24 cellular contexts compared by ENCODE assay signal in the genomic region with DNA sequence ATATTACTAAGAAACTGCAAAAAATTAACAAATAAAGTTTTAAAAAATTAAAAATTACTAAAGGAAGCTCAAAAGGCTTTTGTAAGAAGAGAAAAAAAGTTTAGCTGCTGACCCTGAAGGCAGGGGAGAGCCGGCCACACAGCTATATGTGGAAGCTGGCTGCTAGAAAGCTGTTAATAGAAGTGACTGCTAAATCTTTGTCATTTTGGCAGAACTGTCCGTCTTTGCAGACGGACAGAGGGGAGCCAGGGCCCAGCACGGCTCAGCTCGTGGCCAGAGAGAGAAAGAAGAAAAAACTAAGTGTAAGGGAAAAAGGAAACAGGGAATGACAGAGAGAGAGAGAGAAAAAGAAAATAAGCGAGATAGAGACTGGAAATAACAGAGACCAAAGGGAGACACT. TPM values are rescaled to one million over a fixed set of nuclear protein-coding genes. Genes with fewer than 3 reads are reported as not detected.
"Had no signal": no experiment of that assay in that cellular context is flagged by ENCODE, and none has a peak within 500 bp of the region (broad histone marks: within the 10 kb centered on the region; RNA-seq: fewer than 3 reads in every experiment).

No MANE protein-coding gene starts in this region.

- H3K27ac ChIP-seq: ascending aorta, KMS-11 had no signal

- H3K9ac ChIP-seq: KMS-11 had no signal

- H3K36me3 ChIP-seq: ascending aorta had no signal

- ATAC-seq: activated CD8-positive, alpha-beta memory T cell treated with anti-CD3 and anti-CD28 coated beads, Interleukin-2, amount 10 ng/mL, durations not matched to agents 7 days and 5 days; PC-3; T-helper 17 cell had no signal

- H3K27ac Mint-ChIP-seq: activated B cell treated with CpG ODN at 0.5 μM for 24 hours; activated CD4-positive, alpha-beta T cell treated with anti-CD3 and anti-CD28 coated beads, Interleukin-2, amount 10 ng/mL, durations not matched to agents 24 days and 14 days; activated CD8-positive, alpha-beta memory T cell treated with anti-CD3 and anti-CD28 coated beads, Interleukin-2, amount 10 ng/mL, durations not matched to agents 7 days and 5 days; activated naive CD4-positive, alpha-beta T cell treated with anti-CD3 and anti-CD28 coated beads, Interleukin-2, amount 50 U/mL, for 24 hours; activated T-cell treated with anti-CD3 and anti-CD28 coated beads, Interleukin-2, amount 50 U/mL, for 24 hours; activated T-helper 1 cell treated with anti-CD3 and anti-CD28 coated beads, Interleukin-12 subunit alpha, Interleukin-12 subunit beta, Interleukin-2, Interleukin-4 antibody, amounts not matched to agents 30 ng/mL and 10 ng/mL and 1 ng/mL, durations not matched to agents 14 hours and 24 hours and 36 hours; T-helper 17 cell had no signal

- H3K36me3 Mint-ChIP-seq: activated CD8-positive, alpha-beta memory T cell treated with anti-CD3 and anti-CD28 coated beads, Interleukin-2, amount 10 ng/mL, durations not matched to agents 7 days and 5 days; activated naive CD4-positive, alpha-beta T cell treated with anti-CD3 and anti-CD28 coated beads, Interleukin-2, amount 50 U/mL, for 24 hours; brain had no signal

- H3K4me1 ChIP-seq: ascending aorta had no signal

- H3K27me3 ChIP-seq: ascending aorta had no signal

- H3K9me3 Mint-ChIP-seq: activated B cell treated with CpG ODN at 0.5 μM for 24 hours; activated CD4-positive, alpha-beta T cell treated with anti-CD3 and anti-CD28 coated beads, Interleukin-2, amount 10 ng/mL, durations not matched to agents 24 days and 14 days; activated naive CD4-positive, alpha-beta T cell treated with anti-CD3 and anti-CD28 coated beads, Interleukin-2, amount 50 U/mL, for 24 hours; activated T-cell treated with anti-CD3 and anti-CD28 coated beads, Interleukin-2, amount 50 U/mL, for 24 hours; activated T-helper 1 cell treated with anti-CD3 and anti-CD28 coated beads, Interleukin-12 subunit alpha, Interleukin-12 subunit beta, Interleukin-2, Interleukin-4 antibody, amounts not matched to agents 30 ng/mL and 10 ng/mL and 1 ng/mL, durations not matched to agents 14 hours and 24 hours and 36 hours had no signal

- H3K4me3 ChIP-seq: ascending aorta had no signal

- H3K4me3 Mint-ChIP-seq: activated B cell treated with CpG ODN at 0.5 μM for 24 hours; activated CD4-positive, alpha-beta T cell treated with anti-CD3 and anti-CD28 coated beads, Interleukin-2, amount 10 ng/mL, durations not matched to agents 24 days and 14 days; activated CD8-positive, alpha-beta memory T cell treated with anti-CD3 and anti-CD28 coated beads, Interleukin-2, amount 10 ng/mL, durations not matched to agents 7 days and 5 days; activated naive CD4-positive, alpha-beta T cell treated with anti-CD3 and anti-CD28 coated beads, Interleukin-2, amount 50 U/mL, for 24 hours; activated T-cell treated with anti-CD3 and anti-CD28 coated beads, Interleukin-2, amount 50 U/mL, for 24 hours; activated T-helper 1 cell treated with anti-CD3 and anti-CD28 coated beads, Interleukin-12 subunit alpha, Interleukin-12 subunit beta, Interleukin-2, Interleukin-4 antibody, amounts not matched to agents 30 ng/mL and 10 ng/mL and 1 ng/mL, durations not matched to agents 14 hours and 24 hours and 36 hours; brain; T-helper 17 cell had no signal

- H3K4me1 Mint-ChIP-seq: activated B cell treated with CpG ODN at 0.5 μM for 24 hours; activated CD4-positive, alpha-beta T cell treated with anti-CD3 and anti-CD28 coated beads, Interleukin-2, amount 10 ng/mL, durations not matched to agents 24 days and 14 days; activated CD8-positive, alpha-beta memory T cell treated with anti-CD3 and anti-CD28 coated beads, Interleukin-2, amount 10 ng/mL, durations not matched to agents 7 days and 5 days; activated naive CD4-positive, alpha-beta T cell treated with anti-CD3 and anti-CD28 coated beads, Interleukin-2, amount 50 U/mL, for 24 hours; T-helper 17 cell had no signal

- H3K9me3 ChIP-seq: ascending aorta had no signal

- DNase-seq: activated B cell treated with CpG ODN at 0.5 μM for 24 hours; activated CD4-positive, alpha-beta T cell treated with anti-CD3 and anti-CD28 coated beads for 1 hour; activated CD4-positive, alpha-beta T cell treated with anti-CD3 and anti-CD28 coated beads, Interleukin-2, amount 10 ng/mL, durations not matched to agents 24 days and 14 days; activated CD4-positive, alpha-beta T cell treated with anti-CD3 and anti-CD28 coated beads, Interleukin-2, amount 50 U/mL, for 48 hours; activated CD8-positive, alpha-beta memory T cell treated with anti-CD3 and anti-CD28 coated beads, Interleukin-2, amount 10 ng/mL, durations not matched to agents 7 days and 5 days; activated effector memory CD4-positive, alpha-beta T cell treated with Interleukin-2 at 50 U/mL for 16 hours; activated naive CD4-positive, alpha-beta T cell; activated T-cell treated with anti-CD3 and anti-CD28 coated beads, Interleukin-2, amount 50 U/mL, for 24 hours; NCI-H1092; NCI-H1417; NCI-H1930; NCI-H2107; NCI-H345; NCI-H510A; NCI-H69; PC-3; SIG-M5; T-helper 17 cell; T-helper 9 cell had no signal

RNA-seq across cellular contexts. Expression of a gene that starts 27.9 kb away (rescaled TPM):
- total RNA-seq: activated B cell treated with CpG ODN at 0.5 μM for 24 hours; activated CD4-positive, alpha-beta T cell treated with anti-CD3 and anti-CD28 coated beads, Interleukin-2, amount 10 ng/mL, durations not matched to agents 24 days and 14 days; activated CD8-positive, alpha-beta memory T cell treated with anti-CD3 and anti-CD28 coated beads, Interleukin-2, amount 10 ng/mL, durations not matched to agents 7 days and 5 days; activated T-helper 1 cell treated with anti-CD3 and anti-CD28 coated beads, Interleukin-12 subunit alpha, Interleukin-12 subunit beta, Interleukin-2, Interleukin-4 antibody, amounts not matched to agents 30 ng/mL and 10 ng/mL and 1 ng/mL, durations not matched to agents 14 hours and 24 hours and 36 hours; ascending aorta; PC-3; T-helper 17 cell had no signal
